ENCODE assay signal across 9 cellular contexts in the genomic region with DNA sequence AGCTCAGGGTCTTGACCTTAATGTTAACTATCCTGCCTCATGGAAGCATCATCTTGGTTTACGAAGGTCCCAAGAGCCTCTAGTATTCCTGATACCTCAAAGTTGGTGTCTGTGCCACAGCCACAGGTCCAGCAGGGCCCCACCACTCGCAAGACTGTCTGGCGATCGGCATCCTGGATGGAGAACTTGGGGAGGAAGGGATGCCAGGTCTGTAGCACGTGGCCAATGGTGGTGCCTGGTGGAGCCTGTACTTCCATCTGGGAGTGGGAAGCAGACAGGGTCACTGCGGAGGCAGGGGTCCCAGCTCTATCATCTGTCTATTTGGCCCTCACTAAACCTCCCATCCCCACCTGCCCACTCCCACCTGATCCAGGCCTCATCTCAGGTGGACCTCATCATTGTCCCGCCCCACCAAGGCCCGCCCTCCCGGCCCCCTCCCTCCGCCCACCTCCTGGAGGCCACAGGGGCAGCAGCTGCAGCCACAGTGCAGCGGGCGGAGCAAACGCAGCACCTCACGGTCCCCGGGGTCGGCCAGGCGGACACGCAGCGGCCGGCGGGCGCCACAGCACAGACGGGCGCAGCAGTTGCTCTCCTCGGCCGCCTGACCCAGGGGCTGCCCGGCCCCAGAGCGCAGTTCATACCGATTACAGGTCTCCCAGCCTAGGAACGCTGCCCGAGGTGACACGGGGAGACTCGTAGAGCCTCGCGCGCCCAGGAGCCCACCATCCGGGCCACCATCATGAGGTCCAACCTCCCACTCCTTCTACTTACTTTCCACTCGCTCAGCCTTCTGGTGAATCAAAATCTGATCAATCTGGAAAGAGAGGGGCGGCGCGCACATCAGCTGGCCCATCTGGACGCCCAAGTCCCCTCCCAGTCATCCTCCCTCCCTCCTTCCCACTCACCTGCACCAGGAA. TPM values are rescaled to one million over a fixed set of nuclear protein-coding genes. Genes with fewer than 3 reads are reported as not detected.
DNase-seq lines count a peak whose midpoint lies in the region; TF ChIP-seq lines count a peak whose summit lies in the region.
"Had no signal": no experiment of that assay in that cellular context is flagged by ENCODE, and none has a peak within 500 bp of the region (broad histone marks: within the 10 kb centered on the region; RNA-seq: fewer than 3 reads in every experiment).

No MANE protein-coding gene starts in this region.

- H3F3A ChIP-seq in OCI-LY1 (ENCODE audit: insufficient read depth, low read length): no peaks in the 10 kb centered on the region

- H3K4me3 ChIP-seq in OCI-LY1 (ENCODE audit: low read depth, low read length, poor library complexity, severe bottlenecking): peak overlapping the region; percentile 70
- H3K4me3 ChIP-seq in endodermal cell (ENCODE audit: low read length): peak overlapping the region; percentile 85

- H3K27me3 ChIP-seq in OCI-LY1 (ENCODE audit: insufficient read depth, low read length): no peaks in the 10 kb centered on the region
- H3K27me3 ChIP-seq in endodermal cell (ENCODE audit: control insufficient read depth, insufficient read depth, low read length, poor library complexity, severe bottlenecking): no peaks in the 10 kb centered on the region

- WGBS in endodermal cell (ENCODE audit: insufficient coverage in 1 of 2, insufficient read length in 1 of 2), 2 experiments: 93 to 94% methylated on average over 27 to 39 of the region's 42 CpGs

- no peaks in the 10 kb centered on the region for H3K9me2 ChIP-seq in OCI-LY1 (ENCODE audit: low read depth, low read length)

- H3K27me3 Mint-ChIP-seq in CD14-positive monocyte (ENCODE audit: low read depth in 3 of 3): peaks cover 0 to 5% (median 3%) of the 10 kb centered on the region in 3 donors
- H3K27me3 Mint-ChIP-seq in endodermal cell (ENCODE audit: insufficient read depth): peaks cover 12% of the 10 kb centered on the region
- H3K27me3 Mint-ChIP-seq in neural crest cell (ENCODE audit: low read depth): no peaks in the 10 kb centered on the region

- peak overlapping the region; percentile 80 for H3K4me2 ChIP-seq in OCI-LY1 (ENCODE audit: low read length)

- no peaks in the 10 kb centered on the region for H3K9me3 ChIP-seq in OCI-LY1 (ENCODE audit: low read length)
- H3K9me3 ChIP-seq in endodermal cell (ENCODE audit: control insufficient read depth, low read length): no peaks in the 10 kb centered on the region

- no peaks in the 10 kb centered on the region for H4K20me1 ChIP-seq in OCI-LY1 (ENCODE audit: insufficient read depth, low read length)

- H3K4me1 ChIP-seq in OCI-LY1 (ENCODE audit: insufficient read depth, low read length, severe bottlenecking) (peaks cover 15% of the 10 kb centered on the region), endodermal cell (ENCODE audit: control insufficient read depth, insufficient read depth, low read length) (peaks cover 3% of the 10 kb centered on the region)

- POLR2A ChIA-PET in GM10248 (lab: Yijun Ruan, JAX): no interaction called here

- DNase-seq in CD14-positive monocyte (ENCODE audit: low spot score) (no peak), endodermal cell (peak; percentile 84), neural crest cell (ENCODE audit: low read depth, low spot score) (no peak), caudate nucleus (lab: John Stamatoyannopoulos, UW) (no peak), GM10248 (ENCODE audit: extremely low spot score) (no peak), inferior parietal cortex (ENCODE audit: extremely low spot score) (no peak)
- no peak for DNase-seq in activated effector memory CD4-positive, alpha-beta T cell treated with Interleukin-2 at 50 U/mL for 16 hours

- intact Hi-C loops in CD14-positive monocyte (cut with micrococcal nuclease): loop anchor here in 1 of 2 donors (5.0 kb wide), 1 partner anchor 41 kb away; the partner anchor contains the start of gene KCTD11

- H3K36me3 ChIP-seq in OCI-LY1 (ENCODE audit: insufficient read depth, low read length) (peaks cover under 1% of the 10 kb centered on the region; the same call in 1 of the 2 replicates), endodermal cell (ENCODE audit: control insufficient read depth, insufficient read depth, low read length) (peaks cover 27% of the 10 kb centered on the region)

- TF ChIP-seq CTCF in CD14-positive monocyte (IDR thresholded peaks at IDR 0.05) (no peak), OCI-LY1 (IDR thresholded peaks at IDR 0.05; ENCODE audit: low read length) (no peak), endodermal cell (conservative IDR thresholded peaks at IDR 0.05) (no peak), neural crest cell (conservative IDR thresholded peaks at IDR 0.05) (no peak), GM10248 (IDR thresholded peaks at IDR 0.05; ENCODE audit: control extremely low read depth, extremely low read depth, low read depth, missing control alignments) (no peak)

- H3K27ac ChIP-seq in OCI-LY1 (ENCODE audit: low read depth, low read length, poor library complexity, severe bottlenecking) (no peak overlapping the region), endodermal cell (ENCODE audit: low read depth, low read length) (no peak overlapping the region), caudate nucleus (ENCODE audit: low read depth, low read length) (no peak overlapping the region)
- H3K27ac ChIP-seq: HL-60 had no signal

- H3K4me3 Mint-ChIP-seq in CD14-positive monocyte (peak overlapping the region; percentile 31 to 48), endodermal cell (peak overlapping the region; percentile 59), neural crest cell (peak overlapping the region; percentile 84)

- H3K4me1 Mint-ChIP-seq in CD14-positive monocyte (peaks cover 15% of the 10 kb centered on the region), endodermal cell (peaks cover 4% of the 10 kb centered on the region), neural crest cell (peaks cover 10% of the 10 kb centered on the region)

- H2AFZ ChIP-seq in OCI-LY1 (ENCODE audit: low read length): no peak overlapping the region

- CTCF ChIA-PET in GM10248 (lab: Yijun Ruan, JAX): interaction anchor here (1.6 kb wide), 2 partner anchors 37 kb away, joined by 5 to 8 read pairs; partner anchors contain the start of gene TMEM95

- H3K79me2 ChIP-seq in OCI-LY1 (ENCODE audit: insufficient read depth, low read length): no peaks in the 10 kb centered on the region

- no peak overlapping the region for H3K27ac Mint-ChIP-seq in CD14-positive monocyte
- no peak overlapping the region for H3K27ac Mint-ChIP-seq in endodermal cell
- H3K27ac Mint-ChIP-seq in neural crest cell (ENCODE audit: unreplicated experiment): no peak overlapping the region

- H3K9me3 Mint-ChIP-seq in CD14-positive monocyte: peaks cover 0 to 2% (median 0%) of the 10 kb centered on the region in 7 donors
- H3K9me3 Mint-ChIP-seq in endodermal cell: no peaks in the 10 kb centered on the region
- H3K9me3 Mint-ChIP-seq in neural crest cell: no peaks in the 10 kb centered on the region

- peaks cover 43 to 49% of the 10 kb centered on the region in 2 donors for H3K36me3 Mint-ChIP-seq in CD14-positive monocyte
- peaks cover 16% of the 10 kb centered on the region for H3K36me3 Mint-ChIP-seq in endodermal cell (ENCODE audit: low read depth)
- no peaks in the 10 kb centered on the region for H3K36me3 Mint-ChIP-seq in neural crest cell (ENCODE audit: low read depth)

- peak overlapping the region; percentile 61; the same call in 1 of the 2 replicates for H3K9ac ChIP-seq in OCI-LY1 (ENCODE audit: low read length)
- H3K9ac ChIP-seq in endodermal cell (ENCODE audit: extremely low read depth, low read length, poor library complexity, severe bottlenecking): no peak overlapping the region

RNA-seq across cellular contexts. Expression of gene PLSCR3, which starts 1.4 kb away (rescaled TPM):
- polyA plus RNA-seq in CD14-positive monocyte: 10 to 100 TPM; 37.6 to 45.7 TPM
- total RNA-seq in endodermal cell: 10 to 100 TPM; 21.0 to 26.2 TPM
- 31.9 TPM for polyA plus RNA-seq in endodermal cell (2013, experiment 1 of 2)
- polyA plus RNA-seq in endodermal cell (2013, experiment 2 of 2): 39.9 TPM
- total RNA-seq in neural crest cell: 21.9 and 25.7 TPM in 2 replicates

RNA-seq across cellular contexts. Expression of gene TMEM256, which starts 10.9 kb away (rescaled TPM):
- polyA plus RNA-seq in CD14-positive monocyte: 10 to 100 TPM; 72.6 to 81.4 TPM
- total RNA-seq in endodermal cell: 100 to 1,000 TPM; 133 to 175 TPM
- polyA plus RNA-seq in endodermal cell (2013, experiment 1 of 2): 160 TPM
- polyA plus RNA-seq in endodermal cell (2013, experiment 2 of 2): 148 TPM
- total RNA-seq in neural crest cell: 71.5 and 71.6 TPM in 2 replicates

RNA-seq across cellular contexts. Expression of gene TNK1, which starts 12.1 kb away (rescaled TPM):
- not detected for polyA plus RNA-seq in CD14-positive monocyte
- total RNA-seq in endodermal cell: 10 to 100 TPM; 11.0 to 11.7 TPM
- polyA plus RNA-seq in endodermal cell (2013, experiment 1 of 2): 2.7 TPM
- 1.7 TPM for polyA plus RNA-seq in endodermal cell (2013, experiment 2 of 2)
- total RNA-seq in neural crest cell: 0.21 and 0.43 TPM in 2 replicates

RNA-seq across cellular contexts. Expression of gene NLGN2, which starts 14.7 kb away (rescaled TPM):
- not detected for polyA plus RNA-seq in CD14-positive monocyte
- 100 to 1,000 TPM in 1 of 2 donors, 10 to 100 TPM in 1; 78.5 to 121 TPM for total RNA-seq in endodermal cell
- polyA plus RNA-seq in endodermal cell (2013, experiment 1 of 2): 91.3 TPM
- polyA plus RNA-seq in endodermal cell (2013, experiment 2 of 2): 83.0 TPM
- total RNA-seq in neural crest cell: 104 and 106 TPM in 2 replicates

RNA-seq across cellular contexts. Expression of gene SPEM1, which starts 27.2 kb away (rescaled TPM):
- polyA plus RNA-seq in CD14-positive monocyte: not detected
- total RNA-seq in endodermal cell: under 1 TPM; 0.46 to 0.49 TPM
- not detected for polyA plus RNA-seq in endodermal cell (2013, experiment 1 of 2)
- not detected for polyA plus RNA-seq in endodermal cell (2013, experiment 2 of 2)
- total RNA-seq in neural crest cell: 0.26 and 0.93 TPM in 2 replicates
